ENCODE assay signal across 22 cellular contexts in genomic region chr5:33657804-33658435, GRCh38.
"Had no signal": no experiment of that assay in that cellular context is flagged by ENCODE, and none has a peak within 500 bp of the region (broad histone marks: within the 10 kb centered on the region; RNA-seq: fewer than 3 reads in every experiment).

No MANE protein-coding gene starts in this region.

- H3K9me3 ChIP-seq: pancreas, thyroid gland, vagina had no signal

- H3K27ac Mint-ChIP-seq: activated naive CD8-positive, alpha-beta T cell; stimulated activated memory B cell treated with anti-CD40 and anti-IgM and Interleukin-4, amounts not matched to agents 10 μg/mL and 1 μg/mL and 100 μg/mL, for 72 hours; T-helper 2 cell treated with Interferon-gamma antibody and Interleukin-4, amounts not matched to agents 5 μg/mL and 100 μg/mL, for 36 hours had no signal

- H3K36me3 Mint-ChIP-seq: stimulated activated memory B cell treated with anti-CD40 and anti-IgM and Interleukin-4, amounts not matched to agents 10 μg/mL and 1 μg/mL and 100 μg/mL, for 72 hours had no signal

- FAIRE-seq: endothelial cell of umbilical vein, islet of Langerhans, pancreas had no signal

- H3K9me3 Mint-ChIP-seq: central memory CD8-positive, alpha-beta T cell; stimulated activated memory B cell treated with anti-CD40 and anti-IgM and Interleukin-4, amounts not matched to agents 10 μg/mL and 1 μg/mL and 100 μg/mL, for 72 hours; T-helper 2 cell treated with Interferon-gamma antibody and Interleukin-4, amounts not matched to agents 5 μg/mL and 100 μg/mL, for 36 hours had no signal

- H3K36me3 ChIP-seq: pancreas, thyroid gland, vagina had no signal

- ATAC-seq: activated CD4-positive, CD25-positive, alpha-beta regulatory T cell treated with anti-CD3 and anti-CD28 coated beads, Interleukin-2, amount 50 U/mL, for 24 hours; pancreas; stimulated activated memory B cell treated with anti-CD40 and anti-IgM and Interleukin-4, amounts not matched to agents 10 μg/mL and 1 μg/mL and 100 μg/mL, for 72 hours had no signal

- H3K27ac ChIP-seq: brain microvascular endothelial cell, coronary artery, pancreas, thyroid gland, vagina had no signal

- H3K4me1 Mint-ChIP-seq: central memory CD8-positive, alpha-beta T cell; stimulated activated memory B cell treated with anti-CD40 and anti-IgM and Interleukin-4, amounts not matched to agents 10 μg/mL and 1 μg/mL and 100 μg/mL, for 72 hours had no signal

- H3K27me3 Mint-ChIP-seq: central memory CD8-positive, alpha-beta T cell had no signal

- H3K4me3 Mint-ChIP-seq: activated naive CD8-positive, alpha-beta T cell; central memory CD8-positive, alpha-beta T cell; stimulated activated memory B cell treated with anti-CD40 and anti-IgM and Interleukin-4, amounts not matched to agents 10 μg/mL and 1 μg/mL and 100 μg/mL, for 72 hours; T-helper 2 cell treated with Interferon-gamma antibody and Interleukin-4, amounts not matched to agents 5 μg/mL and 100 μg/mL, for 36 hours had no signal

- H3K4me1 ChIP-seq: pancreas, thyroid gland, vagina had no signal

- H3K4me3 ChIP-seq: coronary artery, lung, pancreas, thyroid gland, vagina had no signal

- DNase-seq: activated CD4-positive, alpha-beta T cell treated with anti-CD3 and anti-CD28 coated beads, Interleukin-2, amount 50 U/mL, for 1 hour; activated CD8-positive, alpha-beta memory T cell treated with anti-CD3 and anti-CD28 coated beads for 24 hours; activated gamma-delta T cell treated with Interleukin-2 at 50 U/mL for 16 hours; amygdala; brain microvascular endothelial cell; effector CD4-positive, alpha-beta T cell; foreskin fibroblast; hypothalamus; midbrain; pancreas; stimulated activated CD4-positive, alpha-beta T cell treated with anti-CD3 and anti-CD28 coated beads, Interleukin-2, amount 100 ng/mL, for 48 hours; thyroid gland had no signal

- H3K27me3 ChIP-seq: brain microvascular endothelial cell, pancreas, thyroid gland, vagina had no signal
